1 cellular context compared by ENCODE assay signal in the genomic region with DNA sequence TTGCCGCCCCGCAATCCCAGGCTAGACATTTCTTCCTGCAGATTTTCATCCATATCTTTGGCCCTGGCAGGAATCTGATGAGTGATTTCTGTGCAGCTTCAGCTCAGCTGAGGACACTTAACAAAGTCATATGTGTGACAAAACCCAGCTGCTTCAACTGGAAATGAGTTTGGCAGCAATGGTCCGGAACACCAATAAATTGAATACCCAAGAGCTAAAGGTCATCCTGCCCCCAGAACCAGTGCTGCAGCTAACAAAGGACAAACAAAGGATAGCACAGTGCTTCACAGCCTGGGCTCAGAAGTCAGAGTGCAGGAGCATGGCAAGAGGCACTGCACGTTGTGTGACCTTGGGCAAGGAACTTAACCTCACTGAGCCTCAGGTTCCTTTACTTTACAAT.
TF ChIP-seq lines count a peak whose summit lies in the region.

No MANE protein-coding gene starts in this region.

TF ChIP-seq in GM23338, 12 proteins besides CTCF, POLR2A, EP300 and RAD21:
- TF ChIP-seq CREB1 (CRISPR knock-in tag; IDR thresholded peaks at IDR 0.05; ENCODE audit: low read depth) (no peak), STAT1 (IDR thresholded peaks at IDR 0.05; ENCODE audit: unreplicated experiment) (no peak)
